Comparison of ENCODE assay signal across 20 cellular contexts in the genomic region with DNA sequence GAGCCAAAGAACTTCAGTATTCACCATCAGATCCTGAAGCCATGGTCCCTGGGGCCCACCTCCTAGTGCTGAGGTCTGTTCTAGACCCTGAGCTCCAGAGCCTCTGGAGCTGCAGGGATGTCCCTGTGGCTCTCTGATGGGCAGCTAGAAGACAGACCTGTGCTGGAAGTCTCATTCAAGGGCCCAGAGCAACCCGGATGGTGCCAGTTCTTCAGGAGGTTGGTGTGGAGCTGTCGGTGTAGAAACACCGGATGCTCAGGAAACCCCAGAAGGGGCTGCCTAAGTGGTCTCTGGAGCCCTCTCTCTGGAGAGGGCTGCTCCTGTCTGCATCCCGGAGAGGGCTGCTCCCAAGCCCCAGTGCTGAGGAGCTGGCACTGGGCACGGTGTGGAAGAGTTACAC. TPM values are rescaled to one million over a fixed set of nuclear protein-coding genes. Genes with fewer than 3 reads are reported as not detected.
DNase-seq lines count a peak whose midpoint lies in the region; ATAC-seq and TF ChIP-seq lines count a peak whose summit lies in the region.
"Had no signal": no experiment of that assay in that cellular context is flagged by ENCODE, and none has a peak within 500 bp of the region (broad histone marks: within the 10 kb centered on the region; RNA-seq: fewer than 3 reads in every experiment).

No MANE protein-coding gene starts in this region.

- TF ChIP-seq POLR2A in sigmoid colon (IDR thresholded peaks at IDR 0.05) = no peak

- no peak overlapping the region for H3K27ac Mint-ChIP-seq in CD14-positive monocyte
- H3K27ac Mint-ChIP-seq: CD8-positive, alpha-beta T cell had no signal

- 87 to 94% methylated on average over 5 of the region's 5 CpGs for WGBS in sigmoid colon, 2 donors

- H3K4me1 Mint-ChIP-seq in CD14-positive monocyte = no peaks in the 10 kb centered on the region

- no peak for ATAC-seq in left cardiac atrium
- ATAC-seq: A549; CD8-positive, alpha-beta T cell had no signal

- H3K9me3 Mint-ChIP-seq in CD14-positive monocyte = no peaks in the 10 kb centered on the region
- H3K9me3 Mint-ChIP-seq: CD4-positive, CD25-positive, alpha-beta regulatory T cell; CD8-positive, alpha-beta T cell had no signal

- H3K36me3 ChIP-seq in neutrophil (peaks cover 91% of the 10 kb centered on the region), sigmoid colon (peaks cover 0 to 5% (median 2%) of the 10 kb centered on the region in 4 donors)
- H3K36me3 ChIP-seq: BE2C had no signal

- intact Hi-C loops in CD14-positive monocyte (cut with micrococcal nuclease) (loop anchor here (5.0 to 10.0 kb wide), 2 partner anchors 202 to 204 kb away; no protein-coding TSS in a partner anchor), sigmoid colon (cut with DNase I) (no loop called here), left cardiac atrium (cut with DNase I) (loop anchor here (2.0 to 5.0 kb wide), 2 partner anchors 46 to 204 kb away; no protein-coding TSS in a partner anchor)

- peaks cover 71 to 83% of the 10 kb centered on the region in 2 donors for H3K36me3 Mint-ChIP-seq in CD14-positive monocyte
- H3K36me3 Mint-ChIP-seq: CD4-positive, CD25-positive, alpha-beta regulatory T cell; CD8-positive, alpha-beta T cell had no signal

- H3K27me3 ChIP-seq in neutrophil (no peaks in the 10 kb centered on the region), sigmoid colon (no peaks in the 10 kb centered on the region)
- H3K27me3 ChIP-seq: BE2C had no signal

- H3K27me3 Mint-ChIP-seq in CD14-positive monocyte (ENCODE audit: low read depth in 3 of 3) = no peaks in the 10 kb centered on the region

- H3K27ac ChIP-seq in neutrophil = peak overlapping the region; percentile 33
- H3K27ac ChIP-seq in sigmoid colon = no peak overlapping the region
- H3K27ac ChIP-seq: A549, GM23248 had no signal

- DNase-seq in CD14-positive monocyte (ENCODE audit: low spot score) (peak; percentile 12), sigmoid colon (peak; percentile 27), left cardiac atrium (no peak)
- DNase-seq in activated naive CD4-positive, alpha-beta T cell treated with anti-CD3 and anti-CD28 coated beads, Interleukin-2, amount 50 U/mL, for 16 hours = no peak
- DNase-seq in activated naive CD4-positive, alpha-beta T cell (lab: John Stamatoyannopoulos, UW) = no peak
- DNase-seq: 8988T; ACHN; AML-193; BE2C; C1 segment of cervical spinal cord; Caco-2; CD4-positive, CD25-positive, alpha-beta regulatory T cell; CD8-positive, alpha-beta T cell; DMS153; DND-41; GM23248; H7; HCEC 1CT had no signal

- H3K4me1 ChIP-seq in neutrophil (ENCODE audit: control insufficient read depth in 1 of 2, insufficient read depth in 1 of 2, low read depth in 1 of 2, low read length in 1 of 2) = peaks cover 0 to 12% of the 10 kb centered on the region in 2 experiments
- H3K4me1 ChIP-seq in sigmoid colon = peaks cover 0 to 10% (median 8%) of the 10 kb centered on the region in 4 donors
- H3K4me1 ChIP-seq: A549, BE2C, Caco-2 had no signal

- H3K4me3 ChIP-seq in neutrophil (ENCODE audit: low read depth in 1 of 2, low read length in 1 of 2) = no peak overlapping the region
- no peak overlapping the region for H3K4me3 ChIP-seq in sigmoid colon
- H3K4me3 ChIP-seq: A549, GM23248 had no signal

- TF ChIP-seq CTCF in CD14-positive monocyte (IDR thresholded peaks at IDR 0.05) (no peak), neutrophil (IDR thresholded peaks at IDR 0.05) (no peak), sigmoid colon (IDR thresholded peaks at IDR 0.05) (no peak)

- no peaks in the 10 kb centered on the region for H3K9me3 ChIP-seq in neutrophil
- no peaks in the 10 kb centered on the region for H3K9me3 ChIP-seq in sigmoid colon
- H3K9me3 ChIP-seq: A549, BE2C, Caco-2 had no signal

- no peak overlapping the region for H3K4me3 Mint-ChIP-seq in CD14-positive monocyte
- H3K4me3 Mint-ChIP-seq: CD4-positive, CD25-positive, alpha-beta regulatory T cell; CD8-positive, alpha-beta T cell had no signal

- TF ChIP-seq EP300 in sigmoid colon (IDR thresholded peaks at IDR 0.05) = no peak

RNA-seq across cellular contexts. Expression of gene DYSF, which starts 53.4 kb away (rescaled TPM):
- polyA plus RNA-seq in CD14-positive monocyte (10 to 100 TPM; 16.1 to 31.2 TPM), sigmoid colon (1 to 10 TPM; 1.6 to 4.1 (median 2.4) TPM)
- total RNA-seq in sigmoid colon (10 to 100 TPM; 12.5 to 49.6 (median 13.7) TPM), left cardiac atrium (10 to 100 TPM; 36.8 to 45.8 TPM)

Comparison
In these comparisons a context has a peak if more than half of its experiments do, and no peak if none do; other contexts are left out.
1. DNase-seq: peak in CD14-positive monocyte (single experiment) and sigmoid colon (single experiment); none in left cardiac atrium (single experiment), activated naive CD4-positive, alpha-beta T cell treated with anti-CD3 and anti-CD28 coated beads, Interleukin-2, amount 50 U/mL, for 16 hours (single experiment) and activated naive CD4-positive, alpha-beta T cell (0 of 4).